1 cellular context compared by ENCODE assay signal in the genomic region with DNA sequence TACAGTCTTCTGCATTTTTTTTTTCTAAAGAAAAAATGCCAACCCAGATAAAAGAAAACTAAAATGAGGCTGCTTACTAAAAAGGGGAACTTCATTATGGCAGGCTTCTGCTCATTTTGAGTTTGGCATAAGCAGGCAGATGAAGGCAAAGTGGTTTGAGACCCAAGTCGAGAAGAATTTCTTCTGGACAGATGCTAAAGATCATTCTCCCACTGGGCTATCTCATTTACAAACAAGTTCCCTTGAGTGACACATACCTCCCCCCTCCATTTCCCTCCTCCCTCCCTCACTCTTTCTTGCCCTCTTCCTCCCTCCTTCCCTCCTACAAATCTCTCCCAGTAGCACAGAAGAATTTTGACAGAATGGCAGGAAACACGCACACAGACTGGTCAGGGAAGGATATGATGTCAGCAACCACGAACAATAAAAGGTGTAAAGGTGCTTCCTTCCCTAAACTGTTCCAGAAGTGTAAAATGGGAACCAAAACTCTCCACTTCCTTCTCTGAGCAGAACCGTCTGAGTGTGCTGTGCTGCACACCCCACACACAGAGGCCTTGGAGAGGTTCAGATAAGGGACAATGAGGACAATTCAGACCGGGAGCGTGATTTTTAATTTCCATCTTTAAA.
TF ChIP-seq lines count a peak whose summit lies in the region.

No MANE protein-coding gene starts in this region.

TF ChIP-seq in HEK293, 187 proteins besides CTCF, POLR2A, EP300 and RAD21 (continued from another document and continues in another):
- TF ChIP-seq, protein P1, sequence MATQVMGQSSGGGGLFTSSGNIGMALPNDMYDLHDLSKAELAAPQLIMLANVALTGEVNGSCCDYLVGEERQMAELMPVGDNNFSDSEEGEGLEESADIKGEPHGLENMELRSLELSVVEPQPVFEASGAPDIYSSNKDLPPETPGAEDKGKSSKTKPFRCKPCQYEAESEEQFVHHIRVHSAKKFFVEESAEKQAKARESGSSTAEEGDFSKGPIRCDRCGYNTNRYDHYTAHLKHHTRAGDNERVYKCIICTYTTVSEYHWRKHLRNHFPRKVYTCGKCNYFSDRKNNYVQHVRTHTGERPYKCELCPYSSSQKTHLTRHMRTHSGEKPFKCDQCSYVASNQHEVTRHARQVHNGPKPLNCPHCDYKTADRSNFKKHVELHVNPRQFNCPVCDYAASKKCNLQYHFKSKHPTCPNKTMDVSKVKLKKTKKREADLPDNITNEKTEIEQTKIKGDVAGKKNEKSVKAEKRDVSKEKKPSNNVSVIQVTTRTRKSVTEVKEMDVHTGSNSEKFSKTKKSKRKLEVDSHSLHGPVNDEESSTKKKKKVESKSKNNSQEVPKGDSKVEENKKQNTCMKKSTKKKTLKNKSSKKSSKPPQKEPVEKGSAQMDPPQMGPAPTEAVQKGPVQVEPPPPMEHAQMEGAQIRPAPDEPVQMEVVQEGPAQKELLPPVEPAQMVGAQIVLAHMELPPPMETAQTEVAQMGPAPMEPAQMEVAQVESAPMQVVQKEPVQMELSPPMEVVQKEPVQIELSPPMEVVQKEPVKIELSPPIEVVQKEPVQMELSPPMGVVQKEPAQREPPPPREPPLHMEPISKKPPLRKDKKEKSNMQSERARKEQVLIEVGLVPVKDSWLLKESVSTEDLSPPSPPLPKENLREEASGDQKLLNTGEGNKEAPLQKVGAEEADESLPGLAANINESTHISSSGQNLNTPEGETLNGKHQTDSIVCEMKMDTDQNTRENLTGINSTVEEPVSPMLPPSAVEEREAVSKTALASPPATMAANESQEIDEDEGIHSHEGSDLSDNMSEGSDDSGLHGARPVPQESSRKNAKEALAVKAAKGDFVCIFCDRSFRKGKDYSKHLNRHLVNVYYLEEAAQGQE (tag by site-specific recombination; IDR thresholded peaks at IDR 0.05): no peak
- no peak for TF ChIP-seq ZNF670 (tag by site-specific recombination; IDR thresholded peaks at IDR 0.05; ENCODE audit: low read depth)
- TF ChIP-seq ZNF776 (tag by site-specific recombination; IDR thresholded peaks at IDR 0.05; ENCODE audit: borderline replicate concordance): no peak
- TF ChIP-seq ZNF747 (tag by site-specific recombination; IDR thresholded peaks at IDR 0.05): no peak
- TF ChIP-seq BCL11B (tag by site-specific recombination; IDR thresholded peaks at IDR 0.05; ENCODE audit: low read depth): no peak
- no peak for TF ChIP-seq ZNF2 (tag by site-specific recombination; IDR thresholded peaks at IDR 0.05)
- no peak for TF ChIP-seq ZFP69B (tag by site-specific recombination; IDR thresholded peaks at IDR 0.05)
- no peak for TF ChIP-seq BCL6B (tag by site-specific recombination; IDR thresholded peaks at IDR 0.05)
- no peak for TF ChIP-seq ZNF157 (tag by site-specific recombination; IDR thresholded peaks at IDR 0.05)
- TF ChIP-seq ZBTB44 (tag by site-specific recombination; IDR thresholded peaks at IDR 0.05): no peak
- no peak for TF ChIP-seq GLIS1 (tag by site-specific recombination; IDR thresholded peaks at IDR 0.05)
- TF ChIP-seq ZNF837 (tag by site-specific recombination; IDR thresholded peaks at IDR 0.05): no peak
- no peak for TF ChIP-seq ZNF114 (tag by site-specific recombination; IDR thresholded peaks at IDR 0.05)
- TF ChIP-seq BCL11A (tag by site-specific recombination; IDR thresholded peaks at IDR 0.05; ENCODE audit: low read depth): no peak
- no peak for TF ChIP-seq ZNF292 (tag by site-specific recombination; IDR thresholded peaks at IDR 0.05; ENCODE audit: borderline replicate concordance, low read depth)
- TF ChIP-seq, protein P2, sequence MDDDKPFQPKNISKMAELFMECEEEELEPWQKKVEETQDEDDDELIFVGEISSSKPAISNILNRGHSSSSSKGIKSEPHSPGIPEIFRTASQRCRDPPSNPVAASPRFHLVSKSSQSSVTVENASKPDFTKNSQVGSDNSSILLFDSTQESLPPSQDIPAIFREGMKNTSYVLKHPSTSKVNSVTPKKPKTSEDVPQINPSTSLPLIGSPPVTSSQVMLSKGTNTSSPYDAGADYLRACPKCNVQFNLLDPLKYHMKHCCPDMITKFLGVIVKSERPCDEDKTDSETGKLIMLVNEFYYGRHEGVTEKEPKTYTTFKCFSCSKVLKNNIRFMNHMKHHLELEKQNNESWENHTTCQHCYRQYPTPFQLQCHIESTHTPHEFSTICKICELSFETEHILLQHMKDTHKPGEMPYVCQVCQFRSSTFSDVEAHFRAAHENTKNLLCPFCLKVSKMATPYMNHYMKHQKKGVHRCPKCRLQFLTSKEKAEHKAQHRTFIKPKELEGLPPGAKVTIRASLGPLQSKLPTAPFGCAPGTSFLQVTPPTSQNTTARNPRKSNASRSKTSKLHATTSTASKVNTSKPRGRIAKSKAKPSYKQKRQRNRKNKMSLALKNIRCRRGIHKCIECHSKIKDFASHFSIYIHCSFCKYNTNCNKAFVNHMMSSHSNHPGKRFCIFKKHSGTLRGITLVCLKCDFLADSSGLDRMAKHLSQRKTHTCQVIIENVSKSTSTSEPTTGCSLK (tag by site-specific recombination; IDR thresholded peaks at IDR 0.05): no peak
- TF ChIP-seq ZNF26 (tag by site-specific recombination; IDR thresholded peaks at IDR 0.05): no peak
- TF ChIP-seq, protein P3, sequence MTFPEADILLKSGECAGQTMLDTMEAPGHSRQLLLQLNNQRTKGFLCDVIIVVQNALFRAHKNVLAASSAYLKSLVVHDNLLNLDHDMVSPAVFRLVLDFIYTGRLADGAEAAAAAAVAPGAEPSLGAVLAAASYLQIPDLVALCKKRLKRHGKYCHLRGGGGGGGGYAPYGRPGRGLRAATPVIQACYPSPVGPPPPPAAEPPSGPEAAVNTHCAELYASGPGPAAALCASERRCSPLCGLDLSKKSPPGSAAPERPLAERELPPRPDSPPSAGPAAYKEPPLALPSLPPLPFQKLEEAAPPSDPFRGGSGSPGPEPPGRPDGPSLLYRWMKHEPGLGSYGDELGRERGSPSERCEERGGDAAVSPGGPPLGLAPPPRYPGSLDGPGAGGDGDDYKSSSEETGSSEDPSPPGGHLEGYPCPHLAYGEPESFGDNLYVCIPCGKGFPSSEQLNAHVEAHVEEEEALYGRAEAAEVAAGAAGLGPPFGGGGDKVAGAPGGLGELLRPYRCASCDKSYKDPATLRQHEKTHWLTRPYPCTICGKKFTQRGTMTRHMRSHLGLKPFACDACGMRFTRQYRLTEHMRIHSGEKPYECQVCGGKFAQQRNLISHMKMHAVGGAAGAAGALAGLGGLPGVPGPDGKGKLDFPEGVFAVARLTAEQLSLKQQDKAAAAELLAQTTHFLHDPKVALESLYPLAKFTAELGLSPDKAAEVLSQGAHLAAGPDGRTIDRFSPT (tag by site-specific recombination; IDR thresholded peaks at IDR 0.05): no peak
- TF ChIP-seq, protein P4, sequence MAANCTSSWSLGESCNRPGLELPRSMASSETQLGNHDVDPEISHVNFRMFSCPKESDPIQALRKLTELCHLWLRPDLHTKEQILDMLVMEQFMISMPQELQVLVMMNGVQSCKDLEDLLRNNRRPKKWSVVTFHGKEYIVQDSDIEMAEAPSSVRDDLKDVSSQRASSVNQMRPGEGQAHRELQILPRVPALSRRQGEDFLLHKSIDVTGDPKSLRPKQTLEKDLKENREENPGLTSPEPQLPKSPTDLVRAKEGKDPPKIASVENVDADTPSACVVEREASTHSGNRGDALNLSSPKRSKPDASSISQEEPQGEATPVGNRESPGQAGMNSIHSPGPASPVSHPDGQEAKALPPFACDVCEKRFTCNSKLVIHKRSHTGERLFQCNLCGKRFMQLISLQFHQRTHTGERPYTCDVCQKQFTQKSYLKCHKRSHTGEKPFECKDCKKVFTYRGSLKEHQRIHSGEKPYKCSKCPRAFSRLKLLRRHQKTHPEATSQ (tag by site-specific recombination; IDR thresholded peaks at IDR 0.05): no peak
- no peak for TF ChIP-seq MZF1 (tag by site-specific recombination; IDR thresholded peaks at IDR 0.05; ENCODE audit: borderline replicate concordance)
- TF ChIP-seq, protein P5, sequence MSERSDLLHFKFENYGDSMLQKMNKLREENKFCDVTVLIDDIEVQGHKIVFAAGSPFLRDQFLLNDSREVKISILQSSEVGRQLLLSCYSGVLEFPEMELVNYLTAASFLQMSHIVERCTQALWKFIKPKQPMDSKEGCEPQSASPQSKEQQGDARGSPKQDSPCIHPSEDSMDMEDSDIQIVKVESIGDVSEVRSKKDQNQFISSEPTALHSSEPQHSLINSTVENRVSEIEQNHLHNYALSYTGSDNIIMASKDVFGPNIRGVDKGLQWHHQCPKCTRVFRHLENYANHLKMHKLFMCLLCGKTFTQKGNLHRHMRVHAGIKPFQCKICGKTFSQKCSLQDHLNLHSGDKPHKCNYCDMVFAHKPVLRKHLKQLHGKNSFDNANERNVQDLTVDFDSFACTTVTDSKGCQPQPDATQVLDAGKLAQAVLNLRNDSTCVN (tag by site-specific recombination; optimal IDR thresholded peaks at IDR 0.05): no peak
- no peak for TF ChIP-seq ZNF24 (tag by site-specific recombination; IDR thresholded peaks at IDR 0.05)
- TF ChIP-seq, protein P6, sequence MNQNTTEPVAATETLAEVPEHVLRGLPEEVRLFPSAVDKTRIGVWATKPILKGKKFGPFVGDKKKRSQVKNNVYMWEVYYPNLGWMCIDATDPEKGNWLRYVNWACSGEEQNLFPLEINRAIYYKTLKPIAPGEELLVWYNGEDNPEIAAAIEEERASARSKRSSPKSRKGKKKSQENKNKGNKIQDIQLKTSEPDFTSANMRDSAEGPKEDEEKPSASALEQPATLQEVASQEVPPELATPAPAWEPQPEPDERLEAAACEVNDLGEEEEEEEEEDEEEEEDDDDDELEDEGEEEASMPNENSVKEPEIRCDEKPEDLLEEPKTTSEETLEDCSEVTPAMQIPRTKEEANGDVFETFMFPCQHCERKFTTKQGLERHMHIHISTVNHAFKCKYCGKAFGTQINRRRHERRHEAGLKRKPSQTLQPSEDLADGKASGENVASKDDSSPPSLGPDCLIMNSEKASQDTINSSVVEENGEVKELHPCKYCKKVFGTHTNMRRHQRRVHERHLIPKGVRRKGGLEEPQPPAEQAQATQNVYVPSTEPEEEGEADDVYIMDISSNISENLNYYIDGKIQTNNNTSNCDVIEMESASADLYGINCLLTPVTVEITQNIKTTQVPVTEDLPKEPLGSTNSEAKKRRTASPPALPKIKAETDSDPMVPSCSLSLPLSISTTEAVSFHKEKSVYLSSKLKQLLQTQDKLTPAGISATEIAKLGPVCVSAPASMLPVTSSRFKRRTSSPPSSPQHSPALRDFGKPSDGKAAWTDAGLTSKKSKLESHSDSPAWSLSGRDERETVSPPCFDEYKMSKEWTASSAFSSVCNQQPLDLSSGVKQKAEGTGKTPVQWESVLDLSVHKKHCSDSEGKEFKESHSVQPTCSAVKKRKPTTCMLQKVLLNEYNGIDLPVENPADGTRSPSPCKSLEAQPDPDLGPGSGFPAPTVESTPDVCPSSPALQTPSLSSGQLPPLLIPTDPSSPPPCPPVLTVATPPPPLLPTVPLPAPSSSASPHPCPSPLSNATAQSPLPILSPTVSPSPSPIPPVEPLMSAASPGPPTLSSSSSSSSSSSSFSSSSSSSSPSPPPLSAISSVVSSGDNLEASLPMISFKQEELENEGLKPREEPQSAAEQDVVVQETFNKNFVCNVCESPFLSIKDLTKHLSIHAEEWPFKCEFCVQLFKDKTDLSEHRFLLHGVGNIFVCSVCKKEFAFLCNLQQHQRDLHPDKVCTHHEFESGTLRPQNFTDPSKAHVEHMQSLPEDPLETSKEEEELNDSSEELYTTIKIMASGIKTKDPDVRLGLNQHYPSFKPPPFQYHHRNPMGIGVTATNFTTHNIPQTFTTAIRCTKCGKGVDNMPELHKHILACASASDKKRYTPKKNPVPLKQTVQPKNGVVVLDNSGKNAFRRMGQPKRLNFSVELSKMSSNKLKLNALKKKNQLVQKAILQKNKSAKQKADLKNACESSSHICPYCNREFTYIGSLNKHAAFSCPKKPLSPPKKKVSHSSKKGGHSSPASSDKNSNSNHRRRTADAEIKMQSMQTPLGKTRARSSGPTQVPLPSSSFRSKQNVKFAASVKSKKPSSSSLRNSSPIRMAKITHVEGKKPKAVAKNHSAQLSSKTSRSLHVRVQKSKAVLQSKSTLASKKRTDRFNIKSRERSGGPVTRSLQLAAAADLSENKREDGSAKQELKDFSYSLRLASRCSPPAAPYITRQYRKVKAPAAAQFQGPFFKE (tag by site-specific recombination; IDR thresholded peaks at IDR 0.05; ENCODE audit: borderline replicate concordance): no peak
- no peak for TF ChIP-seq ZNF37A (tag by site-specific recombination; IDR thresholded peaks at IDR 0.05)
- no peak for TF ChIP-seq ZNF155 (tag by site-specific recombination; IDR thresholded peaks at IDR 0.05)
- TF ChIP-seq KLF10 (tag by site-specific recombination; IDR thresholded peaks at IDR 0.05): no peak
